Comparison of ENCODE assay signal across 8 cellular contexts in the genomic region with DNA sequence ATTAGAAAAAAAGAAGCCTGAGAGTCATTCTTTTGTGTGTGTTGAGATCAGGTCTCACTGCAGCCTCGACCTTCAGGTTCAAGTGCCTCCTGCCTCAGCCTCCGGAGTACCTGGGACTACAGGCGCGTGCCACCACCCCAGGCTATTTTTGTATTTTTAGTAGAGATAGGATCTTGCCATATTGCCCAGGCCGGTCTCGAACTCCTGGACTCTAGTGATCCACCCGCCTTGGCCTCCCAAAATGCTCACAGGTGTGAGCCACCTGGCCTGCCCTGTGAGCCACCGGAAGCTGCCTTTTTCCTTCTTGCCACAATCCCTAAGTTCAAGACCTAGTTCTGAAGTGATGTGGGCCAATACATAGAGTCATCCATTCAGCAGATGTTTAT. TPM values are rescaled to one million over a fixed set of nuclear protein-coding genes. Genes with fewer than 3 reads are reported as not detected.
DNase-seq lines count a peak whose midpoint lies in the region; ATAC-seq and TF ChIP-seq lines count a peak whose summit lies in the region.

No MANE protein-coding gene starts in this region.

- H3K36me3 ChIP-seq in body of pancreas (replicated peaks in 1 of 2; ENCODE audit: insufficient read depth in 1 of 2, low read depth in 2 of 2) (no peaks in the 10 kb centered on the region), lung (ENCODE audit: control insufficient read depth in 2 of 2, insufficient read depth in 2 of 2, low read length in 2 of 2) (no peaks in the 10 kb centered on the region)

- peaks cover 17% of the 10 kb centered on the region for H3K4me1 Mint-ChIP-seq in activated naive CD4-positive, alpha-beta T cell treated with anti-CD3 and anti-CD28 coated beads, Interleukin-2, amount 10 ng/mL, durations not matched to agents 7 days and 5 days
- peaks cover 5% of the 10 kb centered on the region for H3K4me1 Mint-ChIP-seq in type B pancreatic cell (ENCODE audit: unreplicated experiment)

- H3K4me1 ChIP-seq in body of pancreas (no peaks in the 10 kb centered on the region), lung (ENCODE audit: control insufficient read depth in 2 of 2, insufficient read depth in 2 of 2, low read length in 2 of 2) (no peaks in the 10 kb centered on the region)

- TF ChIP-seq POLR2A in body of pancreas (IDR thresholded peaks at IDR 0.05): no peak

- H3K36me3 Mint-ChIP-seq in activated naive CD4-positive, alpha-beta T cell treated with anti-CD3 and anti-CD28 coated beads, Interleukin-2, amount 10 ng/mL, durations not matched to agents 7 days and 5 days: no peaks in the 10 kb centered on the region
- peaks cover 3% of the 10 kb centered on the region for H3K36me3 Mint-ChIP-seq in type B pancreatic cell

- ATAC-seq in body of pancreas (no peak), lung (ENCODE audit: insufficient read depth, low FRiP score) (no peak), HG03045 (IDR thresholded peaks at IDR 0.05; ENCODE audit: unreplicated experiment) (no peak), GM18909 (IDR thresholded peaks at IDR 0.05; ENCODE audit: poor library complexity, unreplicated experiment) (no peak)

- no peak for DNase-seq in activated naive CD4-positive, alpha-beta T cell treated with anti-CD3 and anti-CD28 coated beads, Interleukin-2, amount 10 ng/mL, durations not matched to agents 7 days and 5 days
- DNase-seq in activated naive CD4-positive, alpha-beta T cell treated with Interleukin-2 at 50 U/mL for 16 hours: no peak
- peak in 2 of 4 donors; percentile 3 to 14 for DNase-seq in body of pancreas
- DNase-seq in lung (ENCODE audit: low spot score): no peak
- DNase-seq in type B pancreatic cell (ENCODE audit: extremely low spot score, unreplicated experiment): no peak
- no peak for DNase-seq in mesenteric fat pad (ENCODE audit: low spot score)

- H3K27me3 Mint-ChIP-seq in activated naive CD4-positive, alpha-beta T cell treated with anti-CD3 and anti-CD28 coated beads, Interleukin-2, amount 10 ng/mL, durations not matched to agents 7 days and 5 days: no peaks in the 10 kb centered on the region
- H3K27me3 Mint-ChIP-seq in type B pancreatic cell: no peaks in the 10 kb centered on the region

- peak overlapping the region; percentile 95 for H3K27ac Mint-ChIP-seq in activated naive CD4-positive, alpha-beta T cell treated with anti-CD3 and anti-CD28 coated beads, Interleukin-2, amount 10 ng/mL, durations not matched to agents 7 days and 5 days
- peak overlapping the region; percentile 97 for H3K27ac Mint-ChIP-seq in type B pancreatic cell

- H3K9me3 ChIP-seq in body of pancreas (no peaks in the 10 kb centered on the region), lung (ENCODE audit: control insufficient read depth in 2 of 2, insufficient read depth in 1 of 2, low read length in 1 of 2) (no peaks in the 10 kb centered on the region)

- 67 to 71% methylated on average over 8 of the region's 8 CpGs for WGBS in body of pancreas, 2 donors
- WGBS in lung, 2 donors: 74 to 77% methylated on average over 8 of the region's 8 CpGs

- H3K27me3 ChIP-seq in body of pancreas (no peaks in the 10 kb centered on the region), lung (ENCODE audit: control insufficient read depth, insufficient read depth) (no peaks in the 10 kb centered on the region)

- H3K4me3 Mint-ChIP-seq in activated naive CD4-positive, alpha-beta T cell treated with anti-CD3 and anti-CD28 coated beads, Interleukin-2, amount 10 ng/mL, durations not matched to agents 7 days and 5 days: peak overlapping the region; percentile 86
- H3K4me3 Mint-ChIP-seq in type B pancreatic cell: peak overlapping the region; percentile 94

- CTCF ChIA-PET in activated naive CD4-positive, alpha-beta T cell treated with anti-CD3 and anti-CD28 coated beads, Interleukin-2, amount 10 ng/mL, durations not matched to agents 7 days and 5 days (lab: Charles Lee): interaction anchor here (2.2 kb wide), 1 partner anchor 144 kb away, joined by 17 read pairs; no protein-coding TSS in a partner anchor

- H3K9me3 Mint-ChIP-seq in activated naive CD4-positive, alpha-beta T cell treated with anti-CD3 and anti-CD28 coated beads, Interleukin-2, amount 10 ng/mL, durations not matched to agents 7 days and 5 days: no peaks in the 10 kb centered on the region
- H3K9me3 Mint-ChIP-seq in type B pancreatic cell: no peaks in the 10 kb centered on the region

- H3K4me3 ChIP-seq in body of pancreas: peak overlapping the region; percentile 68 to 71
- H3K4me3 ChIP-seq in lung: no peak overlapping the region

- intact Hi-C loops in body of pancreas (cut with DNase I): no loop called here

- TF ChIP-seq CTCF in body of pancreas (IDR thresholded peaks at IDR 0.05) (no peak), lung (IDR thresholded peaks at IDR 0.05; ENCODE audit: control extremely low read depth, extremely low read depth) (no peak), type B pancreatic cell (conservative IDR thresholded peaks at IDR 0.05) (no peak)

- H3K27ac ChIP-seq in body of pancreas: peak overlapping the region; percentile 91 to 99 (median 97)
- peak overlapping the region; percentile 99 for H3K27ac ChIP-seq in lung (ENCODE audit: low read depth in 1 of 2, low read length in 1 of 2)

RNA-seq across cellular contexts. Expression of a gene that starts 0.4 kb away (rescaled TPM):
- 10 to 100 TPM; 10.9 to 13.7 TPM for total RNA-seq in body of pancreas
- total RNA-seq in lung: 10 to 100 TPM; 19.1 to 58.3 TPM
- 10 to 100 TPM in 1 of 2 donors, 1 to 10 TPM in 1; 8.0 to 11.3 TPM for polyA plus RNA-seq in lung
- 4.3 and 12.3 TPM in 2 replicates for total RNA-seq in type B pancreatic cell (ENCODE audit: low replicate concordance)
- 14.2 TPM for total RNA-seq in mesenteric fat pad

RNA-seq across cellular contexts. Expression of a gene that starts 50.6 kb away (rescaled TPM):
- under 1 TPM in 1 of 2 donors, not detected in 1; 0.26 TPM for total RNA-seq in body of pancreas
- total RNA-seq in lung: 10 to 100 TPM in 1 of 2 donors, 1 to 10 TPM in 1; 2.6 to 27.4 TPM
- 1 to 10 TPM in 1 of 2 donors, under 1 TPM in 1; 0.43 to 5.6 TPM for polyA plus RNA-seq in lung
- total RNA-seq in type B pancreatic cell (ENCODE audit: low replicate concordance): 8.0 and 10.6 TPM in 2 replicates
- not detected for total RNA-seq in mesenteric fat pad
